ENCODE assay signal across 8 cellular contexts in genomic region chr5:154039458-154039829, GRCh38. TPM values are rescaled to one million over a fixed set of nuclear protein-coding genes. Genes with fewer than 3 reads are reported as not detected.
DNase-seq lines count a peak whose midpoint lies in the region; ATAC-seq, FAIRE-seq and TF ChIP-seq lines count a peak whose summit lies in the region.

No MANE protein-coding gene starts in this region.

- no peak for TF ChIP-seq POLR2A in A549 (IDR thresholded peaks at IDR 0.05; ENCODE audit: low read length)

- no peak for TF ChIP-seq EP300 in A549 (IDR thresholded peaks at IDR 0.05)

- 29% methylated on average over 1 of the region's 1 CpG for WGBS in A549 (ENCODE audit: missing lambda C conversion rate)

- no peak for TF ChIP-seq CTCF in A549 (IDR thresholded peaks at IDR 0.05)
- TF ChIP-seq CTCF in cardiac fibroblast (IDR thresholded peaks at IDR 0.05; ENCODE audit: low read depth, low read length), result no peak

- CTCF ChIA-PET in A549 (lab: Yijun Ruan, JAX), result interaction anchor here (0.6 to 1.8 kb wide), 4 partner anchors 9 to 1012 kb away, joined by 3 to 4 read pairs (median 4); no protein-coding TSS in a partner anchor

- H3K9me3 ChIP-seq in A549 (no peaks in the 10 kb centered on the region), HUES6 (ENCODE audit: control insufficient read depth, insufficient read depth, low read depth, low read length) (no peaks in the 10 kb centered on the region), mucosa of rectum (ENCODE audit: control insufficient read depth in 2 of 2, low read length in 2 of 2) (no peaks in the 10 kb centered on the region)

- POLR2A ChIA-PET in A549 (lab: Yijun Ruan, JAX), result interaction anchor here (0.6 to 1.7 kb wide), 13 partner anchors 9 to 638 kb away, joined by 3 to 12 read pairs (median 3); partner anchors contain the start of gene GALNT10

- no peaks in the 10 kb centered on the region for H3K27me3 ChIP-seq in HUES6 (ENCODE audit: control insufficient read depth, insufficient read depth, low read length)
- no peaks in the 10 kb centered on the region for H3K27me3 ChIP-seq in mucosa of rectum (ENCODE audit: control insufficient read depth in 2 of 2, insufficient read depth in 2 of 2, low read length in 2 of 2)

- H3K9ac ChIP-seq in HUES6 (ENCODE audit: low read length), result peak overlapping the region; percentile 82
- peak overlapping the region; percentile 89 to 93 for H3K9ac ChIP-seq in mucosa of rectum (ENCODE audit: low read depth in 1 of 2, low read length in 2 of 2)

- H3K36me3 ChIP-seq in HUES6 (ENCODE audit: control insufficient read depth, insufficient read depth, low read length), result 0 out of 2 replicates have a peak, but pooled peaks cover 4% of the 10 kb centered on the region
- H3K36me3 ChIP-seq in mucosa of rectum (ENCODE audit: control insufficient read depth in 2 of 2, insufficient read depth in 2 of 2, low read length in 2 of 2), result peaks cover 0 to 2% of the 10 kb centered on the region in 2 donors

- H3K27ac ChIP-seq in A549, result peak overlapping the region; percentile 82 to 87
- H3K27ac ChIP-seq in HUES6 (ENCODE audit: low read depth, low read length), result no peak overlapping the region
- peak overlapping the region in 1 of 2 donors; percentile 90 for H3K27ac ChIP-seq in mucosa of rectum (ENCODE audit: low read depth in 2 of 2, low read length in 2 of 2)

- TF ChIP-seq RAD21 in A549 (conservative IDR thresholded peaks at IDR 0.05 in 1 of 2, IDR thresholded peaks at IDR 0.05 in 1 of 2), result no peak

- H3K4me1 ChIP-seq in A549 (peaks cover 12% of the 10 kb centered on the region), HUES6 (ENCODE audit: control insufficient read depth, insufficient read depth, low read length) (0 out of 2 replicates have a peak, but pooled peaks cover 3% of the 10 kb centered on the region), mucosa of rectum (ENCODE audit: control insufficient read depth in 2 of 2, insufficient read depth in 2 of 2, low read length in 2 of 2) (peaks cover 7 to 8% of the 10 kb centered on the region in 2 donors)

- ATAC-seq in A549 (no peak), esophagus mucosa (no peak), HG03342 (IDR thresholded peaks at IDR 0.05; ENCODE audit: unreplicated experiment) (no peak)

- DNase-seq in A549 (ENCODE audit: low read depth in 1 of 2, low spot score in 1 of 2) (no peak), cardiac fibroblast (ENCODE audit: low read depth in 2 of 2) (no peak), NCI-H1417 (lab: John Stamatoyannopoulos, UW) (no peak), inferior parietal cortex (ENCODE audit: extremely low spot score) (no peak)

- peak overlapping the region; percentile 63 for H3K4me3 ChIP-seq in A549
- H3K4me3 ChIP-seq in HUES6 (ENCODE audit: low read depth, low read length), result peak overlapping the region; percentile 90
- peak overlapping the region; percentile 86 to 88 for H3K4me3 ChIP-seq in cardiac fibroblast (replicated peaks in 1 of 2; ENCODE audit: low read depth in 2 of 2, low read length in 2 of 2)
- peak overlapping the region; percentile 96 to 98 for H3K4me3 ChIP-seq in mucosa of rectum (ENCODE audit: low read length in 2 of 2)

- FAIRE-seq in A549 (lab: Jason Lieb, UNC), result no peak

- H3K4me2 ChIP-seq in A549, result peak overlapping the region; percentile 84

TF ChIP-seq in A549, 52 proteins besides CTCF, POLR2A, EP300 and RAD21:
- TF ChIP-seq HMGXB4 (CRISPR knock-in tag; IDR thresholded peaks at IDR 0.05; ENCODE audit: borderline replicate concordance) (no peak), RFX5 (IDR thresholded peaks at IDR 0.05) (no peak), JUNB (IDR thresholded peaks at IDR 0.05) (no peak), ZNF302 (CRISPR knock-in tag; IDR thresholded peaks at IDR 0.05) (no peak), REST (IDR thresholded peaks at IDR 0.05) (no peak), CEBPB (IDR thresholded peaks at IDR 0.05) (no peak)

RNA-seq across cellular contexts. Expression of gene MFAP3, which starts 0.7 kb away (rescaled TPM):
- polyA plus RNA-seq in A549 (2011; rRNA removed), result 38.9 and 46.9 TPM in 2 replicates
- polyA plus RNA-seq in A549 (2012; cell fraction: cytosol; rRNA removed), result 6.3 and 11.1 TPM in 2 replicates
- 5.4 and 5.6 TPM in 2 replicates for polyA plus RNA-seq in A549 (2012; cell fraction: nucleus; rRNA removed)
- polyA plus RNA-seq in A549 (2017; fragmentation: RNase III; extraction: RNeasy Plus Mini Kit Qiagen cat#74134 plus additional on column Dnase treatment), result 23.9 to 26.2 TPM (median 25.1 TPM) in 3 replicates
- polyA minus RNA-seq in A549 (2011; rRNA and poly(A)+ RNA removed), result 49.5 and 58.0 TPM in 2 replicates
- 19.6 TPM for total RNA-seq in esophagus mucosa

RNA-seq across cellular contexts. Expression of gene FAM114A2, which starts 0.7 kb away (rescaled TPM):
- polyA plus RNA-seq in A549 (2011; rRNA removed), result 19.0 and 21.3 TPM in 2 replicates
- polyA plus RNA-seq in A549 (2012; cell fraction: cytosol; rRNA removed), result 6.5 and 6.8 TPM in 2 replicates
- polyA plus RNA-seq in A549 (2012; cell fraction: nucleus; rRNA removed), result 4.6 and 5.4 TPM in 2 replicates
- polyA plus RNA-seq in A549 (2017; fragmentation: RNase III; extraction: RNeasy Plus Mini Kit Qiagen cat#74134 plus additional on column Dnase treatment), result 14.6 to 15.6 TPM (median 15.5 TPM) in 3 replicates
- polyA minus RNA-seq in A549 (2011; rRNA and poly(A)+ RNA removed), result 18.6 and 20.8 TPM in 2 replicates
- total RNA-seq in esophagus mucosa, result 24.4 TPM
